11 cellular contexts compared by ENCODE assay signal in genomic region chr16:79437764-79438728, GRCh38.
DNase-seq lines count a peak whose midpoint lies in the region; ATAC-seq and TF ChIP-seq lines count a peak whose summit lies in the region.
"Had no signal": no experiment of that assay in that cellular context is flagged by ENCODE, and none has a peak within 500 bp of the region (broad histone marks: within the 10 kb centered on the region; RNA-seq: fewer than 3 reads in every experiment).

No MANE protein-coding gene starts in this region.

- H3K27ac Mint-ChIP-seq in type B pancreatic cell: peak overlapping the region; percentile 50

- no peaks in the 10 kb centered on the region for H3K36me3 ChIP-seq in ascending aorta

- no peak for TF ChIP-seq CTCF in ascending aorta (IDR thresholded peaks at IDR 0.05)
- TF ChIP-seq CTCF in type B pancreatic cell (conservative IDR thresholded peaks at IDR 0.05): no peak

- no peaks in the 10 kb centered on the region for H3K4me1 ChIP-seq in ascending aorta

- intact Hi-C loops in ascending aorta (cut with DNase I): no loop called here

- DNase-seq in ascending aorta (ENCODE audit: low spot score in 2 of 2) (no peak), globus pallidus (ENCODE audit: low spot score) (peak; percentile 51), middle frontal gyrus (ENCODE audit: extremely low spot score, low spot score) (peak; percentile 5), type B pancreatic cell (ENCODE audit: extremely low spot score, unreplicated experiment) (peak; percentile 76), NCI-H526 treated with DMSO at 0.1 percent for 48 hours (lab: John Stamatoyannopoulos, UW) (no peak), HT-29 (ENCODE audit: low spot score) (no peak)
- DNase-seq: NCI-H1436, SHP77 had no signal

- ATAC-seq in GM18517 (IDR thresholded peaks at IDR 0.05; ENCODE audit: unreplicated experiment) (no peak), GM19455 (IDR thresholded peaks at IDR 0.05; ENCODE audit: unreplicated experiment) (no peak)

- peaks cover 29% of the 10 kb centered on the region for H3K4me1 Mint-ChIP-seq in type B pancreatic cell (ENCODE audit: unreplicated experiment)
- H3K4me1 Mint-ChIP-seq: central memory CD8-positive, alpha-beta T cell had no signal

- no peaks in the 10 kb centered on the region for H3K9me3 ChIP-seq in ascending aorta

- no peaks in the 10 kb centered on the region for H3K27me3 ChIP-seq in ascending aorta

- H3K36me3 Mint-ChIP-seq in type B pancreatic cell: no peaks in the 10 kb centered on the region

- peaks cover 24% of the 10 kb centered on the region for H3K27me3 Mint-ChIP-seq in type B pancreatic cell
- H3K27me3 Mint-ChIP-seq: central memory CD8-positive, alpha-beta T cell had no signal

- no peaks in the 10 kb centered on the region for H3K9me3 Mint-ChIP-seq in type B pancreatic cell
- H3K9me3 Mint-ChIP-seq: central memory CD8-positive, alpha-beta T cell had no signal

- peak overlapping the region in 1 of 2 donors; percentile 21 for H3K27ac ChIP-seq in ascending aorta

- peak overlapping the region; percentile 66 for H3K4me3 Mint-ChIP-seq in type B pancreatic cell
- H3K4me3 Mint-ChIP-seq: central memory CD8-positive, alpha-beta T cell had no signal

- H3K4me3 ChIP-seq in ascending aorta: peak overlapping the region; percentile 6 to 21

Comparison
In these comparisons a context has a peak if more than half of its experiments do, and no peak if none do; other contexts are left out.
1. DNase-seq: peak in globus pallidus (single experiment), middle frontal gyrus (single experiment) and type B pancreatic cell (single experiment); none in ascending aorta (0 of 2), NCI-H526 treated with DMSO at 0.1 percent for 48 hours (single experiment) and HT-29 (single experiment).